In genomic region chr3:116056280-116056679, GRCh38 we compare ENCODE assay signal across 11 cellular contexts.
A peak's percentile ranks its signal among the peaks of the same experiment; 100 is the strongest.
DNase-seq lines count a peak whose midpoint lies in the region; ATAC-seq and TF ChIP-seq lines count a peak whose summit lies in the region.
"Had no signal": no experiment of that assay in that cellular context is flagged by ENCODE, and none has a peak within 500 bp of the region (broad histone marks: within the 10 kb centered on the region; RNA-seq: fewer than 3 reads in every experiment).

No MANE protein-coding gene starts in this region.

- no peaks in the 10 kb centered on the region for H3K27me3 Mint-ChIP-seq in activated CD8-positive, alpha-beta memory T cell treated with anti-CD3 and anti-CD28 coated beads, Interleukin-2, amount 10 ng/mL, durations not matched to agents 7 days and 5 days
- H3K27me3 Mint-ChIP-seq: activated T-cell treated with anti-CD3 and anti-CD28 coated beads, Interleukin-2, amount 50 U/mL, for 24 hours had no signal

- H3K9me3 ChIP-seq in ascending aorta, result no peaks in the 10 kb centered on the region
- H3K9me3 ChIP-seq: heart left ventricle had no signal

- no peaks in the 10 kb centered on the region for H3K36me3 ChIP-seq in ascending aorta
- H3K36me3 ChIP-seq: heart left ventricle had no signal

- no peaks in the 10 kb centered on the region for H3K4me1 ChIP-seq in ascending aorta
- H3K4me1 ChIP-seq: heart left ventricle had no signal

- DNase-seq in activated CD8-positive, alpha-beta memory T cell treated with anti-CD3 and anti-CD28 coated beads, Interleukin-2, amount 10 ng/mL, durations not matched to agents 7 days and 5 days, result no peak
- DNase-seq in activated CD4-positive, alpha-beta T cell treated with anti-CD3 and anti-CD28 coated beads for 1 hour, result no peak
- DNase-seq in ascending aorta (ENCODE audit: low spot score in 2 of 2), result no peak
- no peak for DNase-seq in NCI-H1436 treated with DMSO at 0.1 percent for 48 hours (lab: John Stamatoyannopoulos, UW)
- DNase-seq: activated T-cell treated with anti-CD3 and anti-CD28 coated beads, Interleukin-2, amount 50 U/mL, for 24 hours; heart left ventricle had no signal

- no peaks in the 10 kb centered on the region for H3K4me1 Mint-ChIP-seq in activated CD8-positive, alpha-beta memory T cell treated with anti-CD3 and anti-CD28 coated beads, Interleukin-2, amount 10 ng/mL, durations not matched to agents 7 days and 5 days

- no peak for TF ChIP-seq CTCF in ascending aorta (IDR thresholded peaks at IDR 0.05)

- intact Hi-C loops in ascending aorta (cut with DNase I), result no loop called here

- H3K27ac ChIP-seq in ascending aorta, result no peak overlapping the region
- H3K27ac ChIP-seq: heart left ventricle had no signal

- H3K9me3 Mint-ChIP-seq in activated CD8-positive, alpha-beta memory T cell treated with anti-CD3 and anti-CD28 coated beads, Interleukin-2, amount 10 ng/mL, durations not matched to agents 7 days and 5 days (ENCODE audit: low read depth), result no peaks in the 10 kb centered on the region

- H3K36me3 Mint-ChIP-seq in activated CD8-positive, alpha-beta memory T cell treated with anti-CD3 and anti-CD28 coated beads, Interleukin-2, amount 10 ng/mL, durations not matched to agents 7 days and 5 days, result no peaks in the 10 kb centered on the region

- H3K27ac Mint-ChIP-seq in activated CD8-positive, alpha-beta memory T cell treated with anti-CD3 and anti-CD28 coated beads, Interleukin-2, amount 10 ng/mL, durations not matched to agents 7 days and 5 days, result no peak overlapping the region
- H3K27ac Mint-ChIP-seq: activated T-cell treated with anti-CD3 and anti-CD28 coated beads, Interleukin-2, amount 50 U/mL, for 24 hours had no signal

- CTCF ChIA-PET in activated CD8-positive, alpha-beta memory T cell treated with anti-CD3 and anti-CD28 coated beads, Interleukin-2, amount 10 ng/mL, durations not matched to agents 7 days and 5 days (lab: Charles Lee), result no interaction called here

- peak; percentile 94 for ATAC-seq in GM18519 (IDR thresholded peaks at IDR 0.05; ENCODE audit: low FRiP score, unreplicated experiment)
- peak; percentile 89 for ATAC-seq in GM21367 (IDR thresholded peaks at IDR 0.05; ENCODE audit: unreplicated experiment)
- peak; percentile 93 for ATAC-seq in HG02938 (IDR thresholded peaks at IDR 0.05; ENCODE audit: unreplicated experiment)
- ATAC-seq in HG03520 (IDR thresholded peaks at IDR 0.05; ENCODE audit: unreplicated experiment), result peak; percentile 89
- no peak for ATAC-seq in activated CD8-positive, alpha-beta memory T cell treated with anti-CD3 and anti-CD28 coated beads, Interleukin-2, amount 10 ng/mL, durations not matched to agents 7 days and 5 days
- ATAC-seq: heart left ventricle, Right ventricle myocardium inferior had no signal

- no peaks in the 10 kb centered on the region for H3K27me3 ChIP-seq in ascending aorta
- H3K27me3 ChIP-seq: heart left ventricle had no signal

- H3K4me3 ChIP-seq in ascending aorta, result no peak overlapping the region
- H3K4me3 ChIP-seq: heart left ventricle had no signal

- H3K4me3 Mint-ChIP-seq in activated CD8-positive, alpha-beta memory T cell treated with anti-CD3 and anti-CD28 coated beads, Interleukin-2, amount 10 ng/mL, durations not matched to agents 7 days and 5 days, result no peak overlapping the region
- H3K4me3 Mint-ChIP-seq: activated T-cell treated with anti-CD3 and anti-CD28 coated beads, Interleukin-2, amount 50 U/mL, for 24 hours had no signal
